ENCODE assay signal across 9 cellular contexts in the genomic region with DNA sequence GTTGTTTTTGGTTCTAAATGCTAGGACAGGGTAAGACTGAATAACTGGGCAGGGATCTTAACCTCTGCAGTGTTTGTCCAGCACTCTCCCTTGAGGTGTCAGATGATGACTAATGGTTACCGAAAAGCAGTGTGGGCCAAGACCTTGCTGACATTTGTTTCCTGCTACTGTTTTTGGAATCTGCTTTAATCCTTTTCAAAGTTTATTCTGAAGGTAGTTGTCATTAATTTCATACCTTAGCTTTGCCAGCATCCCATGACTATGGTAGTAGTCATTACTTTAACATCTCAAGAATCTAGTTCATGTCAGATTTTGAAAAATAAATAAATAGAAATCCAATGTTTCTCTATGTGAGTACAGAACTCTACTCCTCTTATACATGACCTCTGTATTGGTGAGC.
DNase-seq lines count a peak whose midpoint lies in the region; ATAC-seq and TF ChIP-seq lines count a peak whose summit lies in the region.
"Had no signal": no experiment of that assay in that cellular context is flagged by ENCODE, and none has a peak within 500 bp of the region (broad histone marks: within the 10 kb centered on the region; RNA-seq: fewer than 3 reads in every experiment).

No MANE protein-coding gene starts in this region.

- H3K4me2 ChIP-seq in skeletal muscle satellite cell (ENCODE audit: low read length) = peak overlapping the region; percentile 20

- H3K27me3 ChIP-seq in breast epithelium (no peaks in the 10 kb centered on the region), skeletal muscle satellite cell (ENCODE audit: control insufficient read depth, insufficient read depth, low read length) (no peaks in the 10 kb centered on the region), HAP-1 (ENCODE audit: low read depth) (0 out of 2 replicates have a peak, but pooled peaks cover 4% of the 10 kb centered on the region)

- no peak overlapping the region for H3K27ac ChIP-seq in breast epithelium

- intact Hi-C loops in MCF 10A (cut with micrococcal nuclease) (no loop called here), breast epithelium (cut with DNase I; ENCODE audit: low total_unique reads) (no loop called here)

- H3K4me3 Mint-ChIP-seq in MCF 10A (ENCODE audit: unreplicated experiment) = peak overlapping the region; percentile 8

- H3K9me3 ChIP-seq in breast epithelium (no peaks in the 10 kb centered on the region), skeletal muscle satellite cell (replicated peaks; ENCODE audit: low read length) (no peaks in the 10 kb centered on the region), HAP-1 (no peaks in the 10 kb centered on the region)

- H3K4me1 ChIP-seq in breast epithelium = no peaks in the 10 kb centered on the region
- peaks cover 67% of the 10 kb centered on the region for H3K4me1 ChIP-seq in skeletal muscle satellite cell (ENCODE audit: control insufficient read depth, insufficient read depth, low read length)
- H3K4me1 ChIP-seq in HAP-1 = no peaks in the 10 kb centered on the region

- TF ChIP-seq CTCF in MCF 10A (IDR thresholded peaks at IDR 0.05; ENCODE audit: unreplicated experiment) (no peak), breast epithelium (IDR thresholded peaks at IDR 0.05) (no peak), fibroblast of villous mesenchyme (IDR thresholded peaks at IDR 0.05; ENCODE audit: insufficient read depth, low read depth, low read length) (no peak)

- H3K9ac ChIP-seq in skeletal muscle satellite cell (ENCODE audit: low read depth, low read length) = peak overlapping the region; percentile 44

- no peaks in the 10 kb centered on the region for H3K9me3 Mint-ChIP-seq in MCF 10A (ENCODE audit: unreplicated experiment)

- H3K36me3 ChIP-seq in breast epithelium = no peaks in the 10 kb centered on the region
- H3K36me3 ChIP-seq in skeletal muscle satellite cell (ENCODE audit: insufficient read depth, low read length) = no peaks in the 10 kb centered on the region
- H3K36me3 ChIP-seq in HAP-1 (replicated peaks) = no peaks in the 10 kb centered on the region

- peak overlapping the region; percentile 81 for H3K27ac Mint-ChIP-seq in MCF 10A (ENCODE audit: low read depth, unreplicated experiment)

- no TSS peak for BruUV-seq in MCF 10A (replicated peaks; lab: Mats Ljungman, UMichigan)

- no peak for TF ChIP-seq POLR2A in breast epithelium (IDR thresholded peaks at IDR 0.05)

- no peak overlapping the region for H3K4me3 ChIP-seq in breast epithelium
- no peak overlapping the region for H3K4me3 ChIP-seq in fibroblast of villous mesenchyme (ENCODE audit: low read depth, low read length)
- no peak overlapping the region for H3K4me3 ChIP-seq in skeletal muscle satellite cell (ENCODE audit: low read length)
- H3K4me3 ChIP-seq in HAP-1 = no peak overlapping the region

- in situ Hi-C loops in HAP-1 (cut with MboI; ENCODE audit: low sequenced_read_pairs) = no loop called here

- no peak for ATAC-seq in HG03565 (IDR thresholded peaks at IDR 0.05; ENCODE audit: unreplicated experiment)

- DNase-seq in MCF 10A (ENCODE audit: unreplicated experiment) (peak; percentile 84), breast epithelium (ENCODE audit: low spot score in 2 of 2) (no peak), T1000 (lab: John Stamatoyannopoulos, UW) (peak; percentile 36), fibroblast of villous mesenchyme (ENCODE audit: low read depth) (peak; percentile 43), HAP-1 (ENCODE audit: low spot score in 2 of 2) (no peak), pons (ENCODE audit: low spot score) (no peak)
- DNase-seq: activated effector memory CD4-positive, alpha-beta T cell treated with Interleukin-2 at 50 U/mL for 16 hours had no signal

- no peaks in the 10 kb centered on the region for H3K27me3 Mint-ChIP-seq in MCF 10A (ENCODE audit: insufficient read depth, unreplicated experiment)

- CTCF ChIA-PET in MCF 10A (lab: Yijun Ruan, JAX) = interaction anchor here (0.6 to 1.0 kb wide), 2 partner anchors 43 to 235 kb away, joined by 3 to 7 read pairs; no protein-coding TSS in a partner anchor

- POLR2A ChIA-PET in MCF 10A (lab: Yijun Ruan, JAX) = interaction anchor here (0.9 to 4.0 kb wide), 5 partner anchors 9 to 117 kb away, joined by 3 to 33 read pairs (median 4); partner anchors contain the start of gene P3H2

- peaks cover 11% of the 10 kb centered on the region for H3K36me3 Mint-ChIP-seq in MCF 10A (ENCODE audit: insufficient read depth, unreplicated experiment)

- H3K4me1 Mint-ChIP-seq in MCF 10A (ENCODE audit: insufficient read depth, unreplicated experiment) = peaks cover 20% of the 10 kb centered on the region

Comparison
In these comparisons a context has a peak if more than half of its experiments do, and no peak if none do; other contexts are left out.
1. DNase-seq: peak in MCF 10A (single experiment), T1000 (single experiment) and fibroblast of villous mesenchyme (single experiment); none in breast epithelium (0 of 2), HAP-1 (0 of 2) and pons (single experiment).